Comparison of ENCODE assay signal across 28 cellular contexts in the genomic region with DNA sequence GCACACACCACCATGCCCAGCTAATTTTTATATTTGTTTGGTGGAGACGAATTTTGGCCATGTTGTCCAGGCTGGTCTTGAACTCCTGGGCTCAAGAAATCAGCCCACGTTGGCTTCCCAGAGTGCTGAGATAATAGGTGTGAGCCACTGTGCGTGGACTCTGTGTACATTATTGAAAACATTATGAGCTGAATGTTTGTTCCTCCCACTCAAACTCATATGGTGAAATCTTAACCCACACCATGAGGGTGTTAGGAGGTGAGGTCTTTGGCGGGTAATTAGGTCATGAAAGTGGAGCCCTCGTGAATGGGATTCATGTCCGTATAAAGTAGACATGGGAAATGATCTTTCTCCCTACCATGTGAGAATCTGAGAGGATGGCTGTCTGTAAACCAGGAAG.
"Had no signal": no experiment of that assay in that cellular context is flagged by ENCODE, and none has a peak within 500 bp of the region (broad histone marks: within the 10 kb centered on the region; RNA-seq: fewer than 3 reads in every experiment).

No MANE protein-coding gene starts in this region.

- H3K9ac ChIP-seq: KMS-11, SK-N-SH had no signal

- H3K27ac Mint-ChIP-seq: activated CD4-positive, alpha-beta T cell treated with anti-CD3 and anti-CD28 coated beads, Interleukin-2, amount 10 ng/mL, durations not matched to agents 24 days and 14 days; activated CD8-positive, alpha-beta T cell treated with anti-CD3 and anti-CD28 coated beads for 36 hours; activated naive CD4-positive, alpha-beta T cell treated with anti-CD3 and anti-CD28 coated beads, Interleukin-2, amount 10 ng/mL, durations not matched to agents 7 days and 5 days; activated naive CD8-positive, alpha-beta T cell; activated naive CD8-positive, alpha-beta T cell treated with anti-CD3 and anti-CD28 coated beads, Interleukin-2, amount 50 U/mL, for 24 hours; activated T-cell treated with anti-CD3 and anti-CD28 coated beads, Interleukin-2, amount 50 U/mL, for 72 hours; activated T-helper 17 cell treated with anti-CD3 and anti-CD28 coated beads, Interleukin-2, amount 50 U/mL, for 72 hours; T-helper 1 cell treated with Interleukin-12 subunit alpha and Interleukin-12 subunit beta and Interleukin-4 antibody, amounts not matched to agents 30 μg/mL and 1 μg/mL, for 36 hours; T-helper 2 cell treated with Interferon-gamma antibody and Interleukin-4, amounts not matched to agents 5 μg/mL and 100 μg/mL, for 36 hours had no signal

- H3K36me3 Mint-ChIP-seq: activated naive CD4-positive, alpha-beta T cell treated with anti-CD3 and anti-CD28 coated beads, Interleukin-2, amount 10 ng/mL, durations not matched to agents 7 days and 5 days; activated naive CD8-positive, alpha-beta T cell had no signal

- H3K27ac ChIP-seq: KMS-11, Peyer's patch had no signal

- H3K9me3 Mint-ChIP-seq: activated CD4-positive, alpha-beta T cell treated with anti-CD3 and anti-CD28 coated beads, Interleukin-2, amount 10 ng/mL, durations not matched to agents 24 days and 14 days; activated CD8-positive, alpha-beta T cell treated with anti-CD3 and anti-CD28 coated beads for 36 hours; activated naive CD4-positive, alpha-beta T cell treated with anti-CD3 and anti-CD28 coated beads, Interleukin-2, amount 10 ng/mL, durations not matched to agents 7 days and 5 days; activated naive CD8-positive, alpha-beta T cell treated with anti-CD3 and anti-CD28 coated beads, Interleukin-2, amount 50 U/mL, for 24 hours; activated T-cell treated with anti-CD3 and anti-CD28 coated beads, Interleukin-2, amount 50 U/mL, for 72 hours; activated T-helper 17 cell treated with anti-CD3 and anti-CD28 coated beads, Interleukin-2, amount 50 U/mL, for 72 hours; T-helper 1 cell treated with Interleukin-12 subunit alpha and Interleukin-12 subunit beta and Interleukin-4 antibody, amounts not matched to agents 30 μg/mL and 1 μg/mL, for 36 hours; T-helper 2 cell treated with Interferon-gamma antibody and Interleukin-4, amounts not matched to agents 5 μg/mL and 100 μg/mL, for 36 hours had no signal

- H3K4me2 ChIP-seq: KMS-11, SK-N-SH had no signal

- H3K9me3 ChIP-seq: Peyer's patch, SJSA1, SK-N-SH had no signal

- H3K4me3 Mint-ChIP-seq: activated CD4-positive, alpha-beta T cell treated with anti-CD3 and anti-CD28 coated beads, Interleukin-2, amount 10 ng/mL, durations not matched to agents 24 days and 14 days; activated CD8-positive, alpha-beta T cell treated with anti-CD3 and anti-CD28 coated beads for 36 hours; activated naive CD4-positive, alpha-beta T cell treated with anti-CD3 and anti-CD28 coated beads, Interleukin-2, amount 10 ng/mL, durations not matched to agents 7 days and 5 days; activated naive CD8-positive, alpha-beta T cell; activated naive CD8-positive, alpha-beta T cell treated with anti-CD3 and anti-CD28 coated beads, Interleukin-2, amount 50 U/mL, for 24 hours; activated T-cell treated with anti-CD3 and anti-CD28 coated beads, Interleukin-2, amount 50 U/mL, for 72 hours; activated T-helper 17 cell treated with anti-CD3 and anti-CD28 coated beads, Interleukin-2, amount 50 U/mL, for 72 hours; T-helper 1 cell treated with Interleukin-12 subunit alpha and Interleukin-12 subunit beta and Interleukin-4 antibody, amounts not matched to agents 30 μg/mL and 1 μg/mL, for 36 hours; T-helper 2 cell treated with Interferon-gamma antibody and Interleukin-4, amounts not matched to agents 5 μg/mL and 100 μg/mL, for 36 hours had no signal

- ATAC-seq: activated CD8-positive, alpha-beta T cell treated with anti-CD3 and anti-CD28 coated beads for 36 hours; activated naive CD8-positive, alpha-beta T cell treated with anti-CD3 and anti-CD28 coated beads, Interleukin-2, amount 50 U/mL, for 24 hours; activated T-cell treated with anti-CD3 and anti-CD28 coated beads, Interleukin-2, amount 50 U/mL, for 72 hours; activated T-helper 17 cell treated with anti-CD3 and anti-CD28 coated beads, Interleukin-2, amount 50 U/mL, for 72 hours had no signal

- FAIRE-seq: TTC549 had no signal

- H3K4me1 Mint-ChIP-seq: activated CD4-positive, alpha-beta T cell treated with anti-CD3 and anti-CD28 coated beads, Interleukin-2, amount 10 ng/mL, durations not matched to agents 24 days and 14 days; activated naive CD4-positive, alpha-beta T cell treated with anti-CD3 and anti-CD28 coated beads, Interleukin-2, amount 10 ng/mL, durations not matched to agents 7 days and 5 days; activated naive CD8-positive, alpha-beta T cell treated with anti-CD3 and anti-CD28 coated beads, Interleukin-2, amount 50 U/mL, for 24 hours had no signal

- H3K27me3 Mint-ChIP-seq: activated CD8-positive, alpha-beta T cell treated with anti-CD3 and anti-CD28 coated beads for 36 hours; activated naive CD8-positive, alpha-beta T cell; activated naive CD8-positive, alpha-beta T cell treated with anti-CD3 and anti-CD28 coated beads, Interleukin-2, amount 50 U/mL, for 24 hours had no signal

- H3K4me3 ChIP-seq: Peyer's patch, SJSA1 had no signal

- H3K36me3 ChIP-seq: Peyer's patch had no signal

- DNase-seq: activated CD4-positive, alpha-beta T cell treated with anti-CD3 and anti-CD28 coated beads, Interleukin-2, amount 10 ng/mL, durations not matched to agents 24 days and 14 days; activated CD4-positive, alpha-beta T cell treated with anti-CD3 and anti-CD28 coated beads, Interleukin-2, amount 50 U/mL, for 4 hours; activated CD8-positive, alpha-beta T cell treated with anti-CD3 and anti-CD28 coated beads for 36 hours; activated gamma-delta T cell treated with Interleukin-2 at 50 U/mL for 16 hours; activated naive CD4-positive, alpha-beta T cell treated with anti-CD3 and anti-CD28 coated beads, Interleukin-2, amount 10 ng/mL, durations not matched to agents 7 days and 5 days; activated naive CD8-positive, alpha-beta T cell treated with anti-CD3 and anti-CD28 coated beads, Interleukin-2, amount 50 U/mL, for 24 hours; activated T-cell treated with anti-CD3 and anti-CD28 coated beads, Interleukin-2, amount 50 U/mL, for 1 hour; activated T-cell treated with anti-CD3 and anti-CD28 coated beads, Interleukin-2, amount 50 U/mL, for 72 hours; aorta; MM.1S; MV-4-11; NCI-H1092; NCI-H1436 treated with DMSO at 0.1 percent for 48 hours; NCI-H1694 treated with DMSO at 0.1 percent for 48 hours; NCI-H2029; NCI-H345; NCI-H524 treated with DMSO at 0.1 percent for 48 hours; Peyer's patch; RPMI8226; SHP77 treated with DMSO at 0.1 percent for 48 hours; SK-N-SH had no signal

- H3K27me3 ChIP-seq: Peyer's patch, SJSA1 had no signal
